Comparison of ENCODE assay signal across 17 cellular contexts in the genomic region with DNA sequence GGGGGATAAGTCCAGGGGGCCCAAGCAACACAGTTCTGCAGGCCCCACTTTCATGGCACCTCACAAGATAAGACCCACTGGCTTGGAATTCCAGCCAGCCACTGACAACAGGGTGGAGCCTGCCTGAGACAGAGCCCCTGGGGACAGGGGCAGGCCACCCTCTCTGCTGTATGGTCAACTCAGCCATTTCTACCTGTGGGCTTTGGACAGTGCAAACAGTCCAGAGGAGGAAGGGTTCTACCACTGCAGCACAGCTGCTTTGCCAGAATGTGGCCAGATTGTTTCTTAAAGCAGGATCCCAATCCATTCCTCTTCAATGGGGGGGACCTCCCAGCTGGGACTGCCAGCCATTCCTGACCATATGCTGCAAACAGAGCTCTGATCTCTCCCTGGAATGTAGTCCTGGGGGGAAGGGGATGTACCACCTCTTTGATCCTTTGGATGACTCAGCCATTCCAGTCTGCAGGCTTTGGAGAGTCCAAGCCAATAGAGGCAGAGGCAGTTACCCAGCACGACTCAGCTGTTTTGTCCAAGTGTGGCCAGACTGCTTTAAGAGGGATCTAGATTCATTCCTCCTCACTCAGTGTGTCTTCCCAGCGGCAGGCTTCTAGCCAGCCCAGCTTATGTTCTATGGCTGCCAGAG.
DNase-seq lines count a peak whose midpoint lies in the region; TF ChIP-seq lines count a peak whose summit lies in the region.
"Had no signal": no experiment of that assay in that cellular context is flagged by ENCODE, and none has a peak within 500 bp of the region (broad histone marks: within the 10 kb centered on the region; RNA-seq: fewer than 3 reads in every experiment).

No MANE protein-coding gene starts in this region.

- 23% methylated on average over 2 of the region's 2 CpGs for WGBS in smooth muscle cell (ENCODE audit: low lambda C conversion rate)

- peak overlapping the region; percentile 59 for H3K27ac ChIP-seq in smooth muscle cell (ENCODE audit: low read depth)
- H3K27ac ChIP-seq: foreskin keratinocyte, pancreas had no signal

- no peaks in the 10 kb centered on the region for H3K36me3 ChIP-seq in smooth muscle cell (ENCODE audit: low read depth)
- H3K36me3 ChIP-seq: pancreas had no signal

- no peaks in the 10 kb centered on the region for H3F3A ChIP-seq in smooth muscle cell (ENCODE audit: low read depth)

- peak; percentile 6 for DNase-seq in DMS53 (lab: John Stamatoyannopoulos, UW)
- DNase-seq in DMS53 treated with DMSO at 0.1 percent for 48 hours (lab: John Stamatoyannopoulos, UW; ENCODE audit: unreplicated experiment) = no peak
- peak; percentile 61 for DNase-seq in amniotic epithelial cell (ENCODE audit: low read depth)
- DNase-seq in iPS-NIHi7 (ENCODE audit: extremely low spot score) = peak; percentile 45
- no peak for DNase-seq in smooth muscle cell (lab: John Stamatoyannopoulos, UW; ENCODE audit: unreplicated experiment)
- DNase-seq in GM20000 (ENCODE audit: low spot score) = no peak
- no peak for DNase-seq in NCI-H2227 (lab: John Stamatoyannopoulos, UW; ENCODE audit: unreplicated experiment)
- DNase-seq in dedifferentiated amniotic fluid mesenchymal stem cell (ENCODE audit: extremely low spot score) = no peak
- DNase-seq: 8988T; activated CD8-positive, alpha-beta memory T cell treated with anti-CD3 and anti-CD28 coated beads, Interleukin-2, amount 10 ng/mL, durations not matched to agents 7 days and 5 days; activated naive CD4-positive, alpha-beta T cell treated with anti-CD3 and anti-CD28 coated beads, Interleukin-2, amount 10 ng/mL, durations not matched to agents 7 days and 5 days; effector CD8-positive, alpha-beta T cell; Kasumi-1; NCI-H1930; T-helper 1 cell had no signal

- H3K79me2 ChIP-seq in smooth muscle cell (ENCODE audit: low read depth) = no peaks in the 10 kb centered on the region

- H3K4me1 ChIP-seq in smooth muscle cell (ENCODE audit: low read depth) = no peaks in the 10 kb centered on the region
- H3K4me1 ChIP-seq: foreskin keratinocyte, pancreas had no signal

- TF ChIP-seq CTCF in smooth muscle cell (IDR thresholded peaks at IDR 0.05; ENCODE audit: borderline replicate concordance, insufficient read depth, poor library complexity, severe bottlenecking) = no peak
- no peak for TF ChIP-seq CTCF in GM20000 (IDR thresholded peaks at IDR 0.05; ENCODE audit: extremely low read depth, missing control alignments)

- H3K9me3 ChIP-seq in smooth muscle cell (replicated peaks; ENCODE audit: low read depth) = peaks cover 5% of the 10 kb centered on the region
- H3K9me3 ChIP-seq: pancreas had no signal

- no peaks in the 10 kb centered on the region for H4K20me1 ChIP-seq in smooth muscle cell (ENCODE audit: low read depth)

- H3K4me2 ChIP-seq in smooth muscle cell = no peak overlapping the region

- H3K27me3 ChIP-seq in smooth muscle cell (ENCODE audit: low read depth) = no peaks in the 10 kb centered on the region
- H3K27me3 ChIP-seq: foreskin keratinocyte, pancreas had no signal

- H3K9ac ChIP-seq in smooth muscle cell (ENCODE audit: low read depth) = no peak overlapping the region

- H2AFZ ChIP-seq in smooth muscle cell (ENCODE audit: low read depth) = peak overlapping the region; percentile 14

- H3K4me3 ChIP-seq in smooth muscle cell = no peak overlapping the region
- H3K4me3 ChIP-seq: pancreas had no signal

Comparison
In these comparisons a context has a peak if more than half of its experiments do, and no peak if none do; other contexts are left out.
1. DNase-seq: peak in DMS53 (single experiment), amniotic epithelial cell (single experiment) and iPS-NIHi7 (single experiment); none in DMS53 treated with DMSO at 0.1 percent for 48 hours (single experiment), smooth muscle cell (single experiment), GM20000 (single experiment), NCI-H2227 (single experiment) and dedifferentiated amniotic fluid mesenchymal stem cell (single experiment).